In genomic region chr11:125514336-125515101, GRCh38 we compare ENCODE assay signal across 8 cellular contexts. TPM values are rescaled to one million over a fixed set of nuclear protein-coding genes. Genes with fewer than 3 reads are reported as not detected.
DNase-seq lines count a peak whose midpoint lies in the region; ATAC-seq and TF ChIP-seq lines count a peak whose summit lies in the region.

No MANE protein-coding gene starts in this region.

- no peaks in the 10 kb centered on the region for H3K9me3 Mint-ChIP-seq in Calu3 (ENCODE audit: low read depth, unreplicated experiment)

- no peak for TF ChIP-seq CTCF in Calu3 (IDR thresholded peaks at IDR 0.05; ENCODE audit: unreplicated experiment)
- TF ChIP-seq CTCF in epithelial cell of esophagus (IDR thresholded peaks at IDR 0.05; ENCODE audit: insufficient read depth, low read depth, low read length, missing control alignments): no peak

- CTCF ChIA-PET in Calu3 (lab: Charles Lee): interaction anchor here (0.7 kb wide), 1 partner anchor 43 kb away, joined by 4 read pairs; no protein-coding TSS in a partner anchor

- H3K4me3 ChIP-seq in Jurkat, Clone E6-1 (ENCODE audit: low read length): no peak overlapping the region
- H3K4me3 ChIP-seq in epithelial cell of esophagus (ENCODE audit: low read length): no peak overlapping the region

- no TSS peak for BruUV-seq in Calu3 (replicated peaks; lab: Mats Ljungman, UMichigan)

- intact Hi-C loops in Calu3 (cut with micrococcal nuclease; ENCODE audit: unreplicated experiment): loop anchor here (5.0 kb wide), 1 partner anchor 53 kb away; the partner anchor contains the start of gene EI24

- peaks cover 16% of the 10 kb centered on the region for H3K36me3 Mint-ChIP-seq in Calu3 (ENCODE audit: insufficient read depth, unreplicated experiment)

- H3K4me1 Mint-ChIP-seq in Calu3 (ENCODE audit: low read depth, unreplicated experiment): peaks cover under 1% of the 10 kb centered on the region

- DNase-seq in Calu3 (peak; percentile 51), epithelial cell of esophagus (ENCODE audit: low read depth) (peak; percentile 98), 8988T (no peak), foreskin melanocyte (no peak)
- peak; percentile 92 for DNase-seq in Jurkat, Clone E6-1 (ENCODE audit: low read depth, low spot score)
- peak; percentile 34 for DNase-seq in activated CD4-positive, CD25-positive, alpha-beta regulatory T cell treated with anti-CD3 and anti-CD28 coated beads, Interleukin-2, amount 50 U/mL, for 72 hours
- peak; percentile 12 to 19 for DNase-seq in stimulated activated CD8-positive, alpha-beta memory T cell treated with anti-CD3 and anti-CD28 coated beads, Interleukin-2, amount 100 ng/mL, for 1 hour (ENCODE audit: low read depth in 2 of 2)

- H3K4me3 Mint-ChIP-seq in Calu3 (ENCODE audit: low read depth, unreplicated experiment): peak overlapping the region; percentile 5

- peak overlapping the region; percentile 74 for H3K27ac Mint-ChIP-seq in Calu3 (ENCODE audit: unreplicated experiment)

- peak; percentile 72 for ATAC-seq in GM21515 (IDR thresholded peaks at IDR 0.05; ENCODE audit: unreplicated experiment)

- no peaks in the 10 kb centered on the region for H3K27me3 Mint-ChIP-seq in Calu3 (ENCODE audit: unreplicated experiment)

RNA-seq across cellular contexts. Expression of gene FEZ1, which starts 18.5 kb away (rescaled TPM):
- total RNA-seq in Calu3 (2022): 3.5 and 6.6 TPM in 2 replicates
- not detected for polyA plus RNA-seq in Jurkat, Clone E6-1 (2012; ENCODE audit: insufficient read depth, insufficient read length)

RNA-seq across cellular contexts. Expression of gene EI24, which starts 54.8 kb away (rescaled TPM):
- total RNA-seq in Calu3 (2022): 76.7 and 82.2 TPM in 2 replicates
- 98.9 TPM for polyA plus RNA-seq in Jurkat, Clone E6-1 (2012; ENCODE audit: insufficient read depth, insufficient read length)

Comparison
In these comparisons a context has a peak if more than half of its experiments do, and no peak if none do; other contexts are left out.
1. DNase-seq: peak in Calu3 (single experiment), Jurkat, Clone E6-1 (single experiment), activated CD4-positive, CD25-positive, alpha-beta regulatory T cell treated with anti-CD3 and anti-CD28 coated beads, Interleukin-2, amount 50 U/mL, for 72 hours (single experiment), epithelial cell of esophagus (single experiment) and stimulated activated CD8-positive, alpha-beta memory T cell treated with anti-CD3 and anti-CD28 coated beads, Interleukin-2, amount 100 ng/mL, for 1 hour (2 of 2); none in 8988T (single experiment) and foreskin melanocyte (single experiment).